8 cellular contexts compared by ENCODE assay signal in genomic region chr19:17747205-17748098, GRCh38. TPM values are rescaled to one million over a fixed set of nuclear protein-coding genes. Genes with fewer than 3 reads are reported as not detected.
A peak's percentile ranks its signal among the peaks of the same experiment; 100 is the strongest.
DNase-seq lines count a peak whose midpoint lies in the region; ATAC-seq lines count a peak whose summit lies in the region.

No MANE protein-coding gene starts in this region.

- peak overlapping the region; percentile 80 for H3K4me3 ChIP-seq in SK-N-MC

- H3K27ac ChIP-seq in SK-N-MC (no peak overlapping the region), temporal lobe (ENCODE audit: low read depth, low read length) (peak overlapping the region; percentile 86)

- no peak overlapping the region for H3K9ac ChIP-seq in SK-N-MC (ENCODE audit: insufficient read length)

- no peaks in the 10 kb centered on the region for H3K36me3 ChIP-seq in SK-N-MC (ENCODE audit: insufficient read depth, low read length)

- peak; percentile 99 for DNase-seq in GM03348 (ENCODE audit: low spot score)
- peak; percentile 87 for DNase-seq in NCI-H1048 (lab: John Stamatoyannopoulos, UW)
- DNase-seq in SK-N-MC (ENCODE audit: low read depth, low spot score), result peak; percentile 77
- DNase-seq in activated naive CD4-positive, alpha-beta T cell treated with anti-CD3 and anti-CD28 coated beads, Interleukin-2, amount 50 U/mL, for 16 hours, result peak; percentile 94
- peak; percentile 45 for DNase-seq in glomerular endothelial cell (ENCODE audit: extremely low read depth, low read depth, low spot score)
- peak; percentile 92 for DNase-seq in occipital lobe (lab: John Stamatoyannopoulos, UW)

- no peaks in the 10 kb centered on the region for H3K9me3 ChIP-seq in SK-N-MC (ENCODE audit: low read depth, low read length)

- ATAC-seq in HG02571 (IDR thresholded peaks at IDR 0.05; ENCODE audit: unreplicated experiment), result peak; percentile 87

RNA-seq across cellular contexts. Expression of gene FCHO1, which starts 3.8 kb away (rescaled TPM):
- total RNA-seq in glomerular endothelial cell (0.93 and 3.1 TPM in 2 replicates), occipital lobe (24.6 TPM), temporal lobe (20.7 TPM)

RNA-seq across cellular contexts. Expression of gene MAP1S, which starts 28.2 kb away (rescaled TPM):
- 72.2 and 141 TPM in 2 replicates for total RNA-seq in glomerular endothelial cell
- total RNA-seq in occipital lobe, result 42.0 TPM
- total RNA-seq in temporal lobe, result 62.2 TPM

RNA-seq across cellular contexts. Expression of gene B3GNT3, which starts 47.5 kb away (rescaled TPM):
- total RNA-seq in glomerular endothelial cell, result not detected in 2 replicates
- total RNA-seq in occipital lobe, result not detected
- not detected for total RNA-seq in temporal lobe

RNA-seq across cellular contexts. Expression of gene UNC13A, which starts 59.3 kb away (rescaled TPM):
- 0.19 and 0.70 TPM in 2 replicates for total RNA-seq in glomerular endothelial cell
- total RNA-seq in occipital lobe, result 29.6 TPM
- total RNA-seq in temporal lobe, result 43.5 TPM

Comparison
In these comparisons a context has a peak if more than half of its experiments do, and no peak if none do; other contexts are left out.
1. DNase-seq: peak in every context shown above with its lines; median percentile 99 in GM03348; 94 in activated naive CD4-positive, alpha-beta T cell treated with anti-CD3 and anti-CD28 coated beads, Interleukin-2, amount 50 U/mL, for 16 hours; 92 in occipital lobe; 87 in NCI-H1048; 77 in SK-N-MC; 45 in glomerular endothelial cell.